14 cellular contexts compared by ENCODE assay signal in the genomic region with DNA sequence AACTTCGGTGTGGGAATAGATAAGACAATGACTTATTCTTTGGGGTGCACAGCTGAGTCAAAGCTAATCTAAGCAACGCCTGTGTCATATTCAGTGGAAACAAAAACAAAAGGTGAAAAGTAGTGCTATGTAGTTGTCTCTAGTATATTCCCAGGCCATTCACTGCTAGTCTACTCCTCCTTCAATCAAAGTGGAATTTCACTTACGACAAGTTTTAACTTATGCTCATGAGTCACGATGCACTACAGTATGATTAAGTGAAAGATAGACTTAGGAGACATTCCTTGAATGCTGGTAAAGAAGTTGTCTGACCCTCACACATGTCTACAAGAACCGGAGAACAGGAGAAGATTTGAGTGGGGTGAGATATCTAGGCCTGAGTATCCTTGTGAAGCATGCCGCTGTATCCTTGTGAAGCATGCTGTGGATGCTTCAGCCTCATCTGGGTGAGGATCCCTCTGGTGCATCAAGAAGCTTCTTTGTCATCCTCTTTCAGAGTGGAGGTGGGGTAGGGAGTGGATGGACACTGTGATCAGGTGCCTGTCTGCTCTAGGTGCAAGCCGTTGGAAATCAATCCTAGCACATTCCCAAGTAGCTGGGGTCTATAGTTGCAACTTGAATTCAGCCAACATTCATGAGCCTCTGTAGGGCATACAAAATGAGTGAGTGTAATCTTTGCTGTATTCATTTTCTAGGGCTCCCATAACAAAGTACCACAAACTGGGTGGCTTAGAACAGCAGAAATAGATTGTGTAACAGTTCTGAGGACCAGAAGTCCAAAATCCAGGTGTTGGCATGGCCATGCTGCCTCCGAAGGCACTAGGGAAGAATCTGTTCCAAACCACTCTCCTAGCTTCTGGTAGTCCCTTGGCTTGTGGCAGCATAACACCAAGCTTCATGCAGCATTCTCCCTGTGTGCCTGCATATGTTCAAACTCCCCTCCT.
DNase-seq lines count a peak whose midpoint lies in the region; ATAC-seq and TF ChIP-seq lines count a peak whose summit lies in the region.
"Had no signal": no experiment of that assay in that cellular context is flagged by ENCODE, and none has a peak within 500 bp of the region (broad histone marks: within the 10 kb centered on the region; RNA-seq: fewer than 3 reads in every experiment).

No MANE protein-coding gene starts in this region.

- CTCF ChIA-PET in SK-N-SH (lab: Yijun Ruan, JAX) (no interaction called here), HEK293T (lab: Yijun Ruan, JAX) (no interaction called here)

- no peaks in the 10 kb centered on the region for H3K27me3 Mint-ChIP-seq in GM23338 (ENCODE audit: insufficient read depth, low read depth, poor library complexity)
- H3K27me3 Mint-ChIP-seq: activated CD4-positive, alpha-beta memory T cell treated with anti-CD3 and anti-CD28 coated beads for 36 hours; progenitor cell of endocrine pancreas had no signal

- H2AFZ ChIP-seq in GM23338, result peak overlapping the region; percentile 28; the same call in 1 of the 2 replicates
- H2AFZ ChIP-seq in SK-N-SH (ENCODE audit: low read depth), result peak overlapping the region; percentile 49; the same call in 1 of the 2 replicates
- H2AFZ ChIP-seq in osteoblast (ENCODE audit: low read length), result peak overlapping the region; percentile 28

- H3K36me3 ChIP-seq in GM23338 (ENCODE audit: insufficient read depth) (no peaks in the 10 kb centered on the region), SK-N-SH (replicated peaks in 1 of 2; ENCODE audit: control insufficient read depth in 1 of 2, insufficient read depth in 2 of 2, low read length in 1 of 2) (no peaks in the 10 kb centered on the region), osteoblast (ENCODE audit: insufficient read depth, low read length) (no peaks in the 10 kb centered on the region)
- H3K36me3 ChIP-seq: gastrocnemius medialis, tibial artery had no signal

- TF ChIP-seq RAD21 in SK-N-SH (IDR thresholded peaks at IDR 0.05; ENCODE audit: low read length), result no peak

- peaks cover 31% of the 10 kb centered on the region for H3K4me1 Mint-ChIP-seq in GM23338

- H3K27me3 ChIP-seq in GM23338 (ENCODE audit: insufficient read depth) (no peaks in the 10 kb centered on the region), SK-N-SH (ENCODE audit: insufficient read depth) (no peaks in the 10 kb centered on the region), osteoblast (ENCODE audit: insufficient read depth, low read length) (no peaks in the 10 kb centered on the region)
- H3K27me3 ChIP-seq: gastrocnemius medialis, tibial artery had no signal

- peaks cover 6% of the 10 kb centered on the region for H3K9me3 Mint-ChIP-seq in GM23338
- H3K9me3 Mint-ChIP-seq: activated CD4-positive, alpha-beta memory T cell treated with anti-CD3 and anti-CD28 coated beads for 36 hours had no signal

- no peak overlapping the region; the same call in 1 of the 2 replicates for H3K27ac Mint-ChIP-seq in GM23338
- H3K27ac Mint-ChIP-seq: activated CD4-positive, alpha-beta memory T cell treated with anti-CD3 and anti-CD28 coated beads for 36 hours; progenitor cell of endocrine pancreas had no signal

- WGBS in SK-N-SH (ENCODE audit: low lambda C conversion rate), result 49% methylated on average over 8 of the region's 8 CpGs

- H3K4me3 ChIP-seq in GM23338, result no peak overlapping the region
- no peak overlapping the region for H3K4me3 ChIP-seq in SK-N-SH (ENCODE audit: low read depth in 2 of 2, low read length in 1 of 2)
- H3K4me3 ChIP-seq in fibroblast of mammary gland (ENCODE audit: control insufficient read depth, low read depth, low read length), result no peak overlapping the region
- H3K4me3 ChIP-seq in osteoblast (ENCODE audit: insufficient read depth, low read length), result no peak overlapping the region
- H3K4me3 ChIP-seq: gastrocnemius medialis, tibial artery had no signal

- H3K9me3 ChIP-seq in SK-N-SH (no peaks in the 10 kb centered on the region), osteoblast (ENCODE audit: low read depth, low read length) (no peaks in the 10 kb centered on the region)
- H3K9me3 ChIP-seq: gastrocnemius medialis, tibial artery had no signal

- H3K9me2 ChIP-seq in GM23338 (ENCODE audit: insufficient read depth), result peaks cover 4% of the 10 kb centered on the region
- no peaks in the 10 kb centered on the region for H3K9me2 ChIP-seq in SK-N-SH

- no peak for ATAC-seq in GM23338
- no peak for ATAC-seq in HG02970 (IDR thresholded peaks at IDR 0.05; ENCODE audit: low FRiP score, unreplicated experiment)
- no peak for ATAC-seq in Right ventricle myocardium inferior
- ATAC-seq: gastrocnemius medialis had no signal

- peaks cover 3% of the 10 kb centered on the region for H3K36me3 Mint-ChIP-seq in GM23338 (ENCODE audit: low read depth)
- H3K36me3 Mint-ChIP-seq: activated CD4-positive, alpha-beta memory T cell treated with anti-CD3 and anti-CD28 coated beads for 36 hours had no signal

- no peak overlapping the region; the same call in 1 of the 2 replicates for H3K27ac ChIP-seq in GM23338 (ENCODE audit: low read depth)
- H3K27ac ChIP-seq in SK-N-SH (ENCODE audit: low read depth in 2 of 2, low read length in 1 of 2), result peak overlapping the region in 1 of 2 experiments; percentile 94; a peak in 2 of 4 replicates
- H3K27ac ChIP-seq in osteoblast (ENCODE audit: low read depth, low read length), result peak overlapping the region; percentile 80
- H3K27ac ChIP-seq: gastrocnemius medialis, tibial artery had no signal

- H4K20me1 ChIP-seq in GM23338 (replicated peaks; ENCODE audit: insufficient read depth), result no peaks in the 10 kb centered on the region
- no peaks in the 10 kb centered on the region for H4K20me1 ChIP-seq in SK-N-SH (ENCODE audit: insufficient read depth)
- no peaks in the 10 kb centered on the region for H4K20me1 ChIP-seq in osteoblast (ENCODE audit: insufficient read depth, low read length)

- POLR2A ChIA-PET in SK-N-SH (lab: Yijun Ruan, JAX), result no interaction called here
- POLR2A ChIA-PET in HEK293T (lab: Yijun Ruan, JAX), result no interaction called here

- peak in 1 of 2 experiments; percentile 93; a peak in 2 of 4 replicates for TF ChIP-seq EP300 in SK-N-SH (IDR thresholded peaks at IDR 0.05; ENCODE audit: borderline replicate concordance in 1 of 2, low read depth in 1 of 2, low read length in 1 of 2)

- peak overlapping the region; percentile 35; the same call in 1 of the 2 replicates for H3K9ac ChIP-seq in SK-N-SH

- H3K4me2 ChIP-seq in GM23338 (no peak overlapping the region), SK-N-SH (peak overlapping the region; percentile 6; the same call in 1 of the 2 replicates), osteoblast (ENCODE audit: insufficient read depth, low read length) (no peak overlapping the region)

- H3F3A ChIP-seq in GM23338 (replicated peaks; ENCODE audit: low read depth) (0 out of 2 replicates have a peak, but pooled peaks cover 5% of the 10 kb centered on the region), SK-N-SH (replicated peaks; ENCODE audit: insufficient read depth) (peaks cover 27% of the 10 kb centered on the region)

- intact Hi-C loops in Right ventricle myocardium inferior (cut with DNase I), result no loop called here

- DNase-seq in GM23338 (ENCODE audit: low spot score) (no peak), SK-N-SH (no peak), fibroblast of mammary gland (ENCODE audit: low read depth) (peak; percentile 72), osteoblast (ENCODE audit: insufficient read length, low spot score, missing footprints) (peak; percentile 67), HEK293T (ENCODE audit: extremely low spot score) (no peak), Right ventricle myocardium inferior (ENCODE audit: missing footprints) (no peak)
- no peak for DNase-seq in activated CD4-positive, alpha-beta T cell treated with anti-CD3 and anti-CD28 coated beads, Interleukin-2, amount 50 U/mL, for 1 hour
- DNase-seq: activated CD4-positive, alpha-beta memory T cell treated with anti-CD3 and anti-CD28 coated beads for 36 hours; anterior cingulate cortex; gastrocnemius medialis; stimulated activated CD4-positive, alpha-beta T cell treated with anti-CD3 and anti-CD28 coated beads, Interleukin-1b, Interleukin-23, amount 100 ng/mL, for 48 hours; tibial artery had no signal

- no peak overlapping the region for H3K4me3 Mint-ChIP-seq in GM23338
- H3K4me3 Mint-ChIP-seq: activated CD4-positive, alpha-beta memory T cell treated with anti-CD3 and anti-CD28 coated beads for 36 hours had no signal

- TF ChIP-seq CTCF in GM23338 (conservative IDR thresholded peaks at IDR 0.05; ENCODE audit: low read depth in 2 of 2) (no peak), SK-N-SH (IDR thresholded peaks at IDR 0.05) (no peak), fibroblast of mammary gland (conservative IDR thresholded peaks at IDR 0.05; ENCODE audit: control insufficient read depth, insufficient read depth, low read depth, low read length) (no peak), osteoblast (IDR thresholded peaks at IDR 0.05; ENCODE audit: extremely low read depth, low read depth, low read length) (no peak)

- H3K79me2 ChIP-seq in GM23338 (replicated peaks; ENCODE audit: insufficient read depth) (no peaks in the 10 kb centered on the region), SK-N-SH (ENCODE audit: insufficient read depth) (no peaks in the 10 kb centered on the region), osteoblast (ENCODE audit: insufficient read depth, low read length) (no peaks in the 10 kb centered on the region)

- peaks cover 36% of the 10 kb centered on the region for H3K4me1 ChIP-seq in GM23338 (ENCODE audit: insufficient read depth)
- peaks cover 0 to 23% of the 10 kb centered on the region in 2 experiments; a peak in 1 of 4 replicates for H3K4me1 ChIP-seq in SK-N-SH (ENCODE audit: control insufficient read depth in 1 of 2, insufficient read depth in 2 of 2, low read depth in 1 of 2, low read length in 1 of 2)
- H3K4me1 ChIP-seq in osteoblast (ENCODE audit: insufficient read depth, low read length), result peaks cover 24% of the 10 kb centered on the region
- H3K4me1 ChIP-seq: gastrocnemius medialis had no signal

TF ChIP-seq in GM23338, 12 proteins besides CTCF, POLR2A, EP300 and RAD21 (continues in another document):
- no peak for TF ChIP-seq CREB1 (CRISPR knock-in tag; IDR thresholded peaks at IDR 0.05; ENCODE audit: low read depth)
- TF ChIP-seq ZNF114 (CRISPR knock-in tag; IDR thresholded peaks at IDR 0.05), result no peak
- TF ChIP-seq STAT1 (IDR thresholded peaks at IDR 0.05; ENCODE audit: unreplicated experiment), result no peak
- TF ChIP-seq EZH2phosphoT487 (IDR thresholded peaks at IDR 0.05; ENCODE audit: unreplicated experiment), result no peak

TF ChIP-seq in HEK293T, 16 proteins besides CTCF, POLR2A, EP300 and RAD21 (continues in another document):
- TF ChIP-seq NFRKB (IDR thresholded peaks at IDR 0.05) (no peak), SUZ12 (IDR thresholded peaks at IDR 0.05) (no peak), TARDBP (IDR thresholded peaks at IDR 0.05) (no peak), LEF1 (IDR thresholded peaks at IDR 0.05; ENCODE audit: borderline replicate concordance) (no peak), SP1 (IDR thresholded peaks at IDR 0.05) (no peak), BHLHE40 (IDR thresholded peaks at IDR 0.05; ENCODE audit: borderline replicate concordance) (no peak), CTBP1 (IDR thresholded peaks at IDR 0.05; ENCODE audit: borderline replicate concordance) (no peak)

Comparison
In these comparisons a context has a peak if more than half of its experiments do, and no peak if none do; other contexts are left out.
1. DNase-seq: peak in fibroblast of mammary gland (single experiment) and osteoblast (single experiment); none in GM23338 (single experiment), SK-N-SH (single experiment), HEK293T (single experiment), activated CD4-positive, alpha-beta T cell treated with anti-CD3 and anti-CD28 coated beads, Interleukin-2, amount 50 U/mL, for 1 hour (single experiment) and Right ventricle myocardium inferior (single experiment).
2. Peak in every context shown above with its lines, with median percentiles within 50 percentile points of each other: H2AFZ ChIP-seq.